34 cellular contexts compared by ENCODE assay signal in genomic region chr1:159985456-159985855, GRCh38. TPM values are rescaled to one million over a fixed set of nuclear protein-coding genes. Genes with fewer than 3 reads are reported as not detected.
"Had no signal": no experiment of that assay in that cellular context is flagged by ENCODE, and none has a peak within 500 bp of the region (broad histone marks: within the 10 kb centered on the region; RNA-seq: fewer than 3 reads in every experiment).

No MANE protein-coding gene starts in this region.

- ATAC-seq: activated naive CD4-positive, alpha-beta T cell treated with anti-CD3 and anti-CD28 coated beads, Interleukin-2, amount 50 U/mL, for 72 hours; activated T-cell treated with anti-CD3 and anti-CD28 coated beads, Interleukin-2, amount 50 U/mL, for 72 hours; gastroesophageal sphincter; WTC11 had no signal

- H3K27ac Mint-ChIP-seq: activated CD4-positive, alpha-beta memory T cell treated with anti-CD3 and anti-CD28 coated beads, Interleukin-2, amount 10 ng/mL, durations not matched to agents 7 days and 5 days; activated CD4-positive, alpha-beta T cell treated with anti-CD3 and anti-CD28 coated beads, Interleukin-2, amount 10 ng/mL, durations not matched to agents 7 days and 5 days; activated naive CD4-positive, alpha-beta T cell treated with anti-CD3 and anti-CD28 coated beads, Interleukin-2, amount 10 ng/mL, durations not matched to agents 7 days and 5 days; activated naive CD4-positive, alpha-beta T cell treated with anti-CD3 and anti-CD28 coated beads, Interleukin-2, amount 50 U/mL, for 72 hours; activated naive CD8-positive, alpha-beta T cell treated with anti-CD3 and anti-CD28 coated beads, Interleukin-2, amount 10 ng/mL, durations not matched to agents 7 days and 5 days; activated T-cell treated with anti-CD3 and anti-CD28 coated beads, Interleukin-2, amount 50 U/mL, for 24 hours; activated T-cell treated with anti-CD3 and anti-CD28 coated beads, Interleukin-2, amount 50 U/mL, for 72 hours; brain; dendritic cell treated with granulocyte-macrophage colony-stimulating factor and Interleukin-4, amounts not matched to agents 40 ng/mL and 50 ng/mL, for 4 days; WTC11 had no signal

- H3K27ac ChIP-seq: ascending aorta, breast epithelium, cardiac muscle cell, coronary artery, dorsolateral prefrontal cortex, esophagus squamous epithelium, gastroesophageal sphincter had no signal

- H3K36me3 Mint-ChIP-seq: activated naive CD4-positive, alpha-beta T cell treated with anti-CD3 and anti-CD28 coated beads, Interleukin-2, amount 10 ng/mL, durations not matched to agents 7 days and 5 days; activated naive CD4-positive, alpha-beta T cell treated with anti-CD3 and anti-CD28 coated beads, Interleukin-2, amount 50 U/mL, for 72 hours; activated naive CD8-positive, alpha-beta T cell treated with anti-CD3 and anti-CD28 coated beads, Interleukin-2, amount 10 ng/mL, durations not matched to agents 7 days and 5 days; brain; WTC11 had no signal

- H3K4me1 ChIP-seq: ascending aorta, breast epithelium, gastroesophageal sphincter had no signal

- DNase-seq: activated CD4-positive, alpha-beta memory T cell treated with anti-CD3 and anti-CD28 coated beads, Interleukin-2, amount 10 ng/mL, durations not matched to agents 7 days and 5 days; activated CD4-positive, alpha-beta T cell treated with anti-CD3 and anti-CD28 coated beads for 1 hour; activated CD4-positive, alpha-beta T cell treated with anti-CD3 and anti-CD28 coated beads for 4 hours; activated CD4-positive, alpha-beta T cell treated with anti-CD3 and anti-CD28 coated beads, Interleukin-2, amount 10 ng/mL, durations not matched to agents 7 days and 5 days; activated CD4-positive, alpha-beta T cell treated with anti-CD3 and anti-CD28 coated beads, Interleukin-2, amount 50 U/mL, for 4 hours; activated CD8-positive, alpha-beta memory T cell treated with anti-CD3 and anti-CD28 coated beads, Interleukin-2, amount 50 U/mL, for 48 hours; activated gamma-delta T cell; activated naive CD4-positive, alpha-beta T cell; activated naive CD4-positive, alpha-beta T cell treated with anti-CD3 and anti-CD28 coated beads, Interleukin-2, amount 10 ng/mL, durations not matched to agents 7 days and 5 days; activated naive CD8-positive, alpha-beta T cell treated with anti-CD3 and anti-CD28 coated beads, Interleukin-2, amount 10 ng/mL, durations not matched to agents 7 days and 5 days; activated T-cell treated with anti-CD3 and anti-CD28 coated beads for 4 hours; activated T-cell treated with anti-CD3 and anti-CD28 coated beads, Interleukin-2, amount 50 U/mL, for 24 hours; activated T-cell treated with anti-CD3 and anti-CD28 coated beads, Interleukin-2, amount 50 U/mL, for 72 hours; central memory CD4-positive, alpha-beta T cell; cerebellar nuclear complex; dorsolateral prefrontal cortex; effector memory CD4-positive, alpha-beta T cell; erythroblast; esophagus squamous epithelium; foreskin melanocyte; T-helper 2 cell had no signal

- H3K9me3 ChIP-seq: ascending aorta, breast epithelium, esophagus squamous epithelium, gastroesophageal sphincter had no signal

- H3K9me3 Mint-ChIP-seq: activated CD4-positive, alpha-beta memory T cell treated with anti-CD3 and anti-CD28 coated beads, Interleukin-2, amount 10 ng/mL, durations not matched to agents 7 days and 5 days; activated CD4-positive, alpha-beta T cell treated with anti-CD3 and anti-CD28 coated beads, Interleukin-2, amount 10 ng/mL, durations not matched to agents 7 days and 5 days; activated naive CD4-positive, alpha-beta T cell treated with anti-CD3 and anti-CD28 coated beads, Interleukin-2, amount 10 ng/mL, durations not matched to agents 7 days and 5 days; activated naive CD4-positive, alpha-beta T cell treated with anti-CD3 and anti-CD28 coated beads, Interleukin-2, amount 50 U/mL, for 72 hours; activated naive CD8-positive, alpha-beta T cell treated with anti-CD3 and anti-CD28 coated beads, Interleukin-2, amount 10 ng/mL, durations not matched to agents 7 days and 5 days; activated T-cell treated with anti-CD3 and anti-CD28 coated beads, Interleukin-2, amount 50 U/mL, for 24 hours; activated T-cell treated with anti-CD3 and anti-CD28 coated beads, Interleukin-2, amount 50 U/mL, for 72 hours; brain; dendritic cell treated with granulocyte-macrophage colony-stimulating factor and Interleukin-4, amounts not matched to agents 40 ng/mL and 50 ng/mL, for 4 days; WTC11 had no signal

- H3K4me3 Mint-ChIP-seq: activated CD4-positive, alpha-beta memory T cell treated with anti-CD3 and anti-CD28 coated beads, Interleukin-2, amount 10 ng/mL, durations not matched to agents 7 days and 5 days; activated CD4-positive, alpha-beta T cell treated with anti-CD3 and anti-CD28 coated beads, Interleukin-2, amount 10 ng/mL, durations not matched to agents 7 days and 5 days; activated naive CD4-positive, alpha-beta T cell treated with anti-CD3 and anti-CD28 coated beads, Interleukin-2, amount 10 ng/mL, durations not matched to agents 7 days and 5 days; activated naive CD8-positive, alpha-beta T cell treated with anti-CD3 and anti-CD28 coated beads, Interleukin-2, amount 10 ng/mL, durations not matched to agents 7 days and 5 days; activated T-cell treated with anti-CD3 and anti-CD28 coated beads, Interleukin-2, amount 50 U/mL, for 24 hours; activated T-cell treated with anti-CD3 and anti-CD28 coated beads, Interleukin-2, amount 50 U/mL, for 72 hours; brain; dendritic cell treated with granulocyte-macrophage colony-stimulating factor and Interleukin-4, amounts not matched to agents 40 ng/mL and 50 ng/mL, for 4 days; WTC11 had no signal

- H3K4me1 Mint-ChIP-seq: activated CD4-positive, alpha-beta memory T cell treated with anti-CD3 and anti-CD28 coated beads, Interleukin-2, amount 10 ng/mL, durations not matched to agents 7 days and 5 days; activated CD4-positive, alpha-beta T cell treated with anti-CD3 and anti-CD28 coated beads, Interleukin-2, amount 10 ng/mL, durations not matched to agents 7 days and 5 days; activated naive CD4-positive, alpha-beta T cell treated with anti-CD3 and anti-CD28 coated beads, Interleukin-2, amount 10 ng/mL, durations not matched to agents 7 days and 5 days; activated naive CD8-positive, alpha-beta T cell treated with anti-CD3 and anti-CD28 coated beads, Interleukin-2, amount 10 ng/mL, durations not matched to agents 7 days and 5 days; brain had no signal

- H3K36me3 ChIP-seq: ascending aorta, breast epithelium, cardiac muscle cell, gastroesophageal sphincter had no signal

- H3K27me3 ChIP-seq: ascending aorta, breast epithelium had no signal

- H3K4me3 ChIP-seq: ascending aorta, breast epithelium, cardiac muscle cell, coronary artery, dorsolateral prefrontal cortex, esophagus squamous epithelium, gastroesophageal sphincter had no signal

RNA-seq across cellular contexts. Expression of gene SLAMF9, which starts 31.4 kb away (rescaled TPM):
- total RNA-seq: activated CD4-positive, alpha-beta memory T cell treated with anti-CD3 and anti-CD28 coated beads, Interleukin-2, amount 10 ng/mL, durations not matched to agents 7 days and 5 days; activated CD4-positive, alpha-beta T cell treated with anti-CD3 and anti-CD28 coated beads, Interleukin-2, amount 10 ng/mL, durations not matched to agents 7 days and 5 days; activated naive CD4-positive, alpha-beta T cell treated with anti-CD3 and anti-CD28 coated beads, Interleukin-2, amount 50 U/mL, for 72 hours; activated naive CD8-positive, alpha-beta T cell treated with anti-CD3 and anti-CD28 coated beads, Interleukin-2, amount 10 ng/mL, durations not matched to agents 7 days and 5 days; activated T-cell treated with anti-CD3 and anti-CD28 coated beads, Interleukin-2, amount 50 U/mL, for 72 hours; ascending aorta; breast epithelium; cardiac muscle cell; fibroblast of lung; fibroblast of villous mesenchyme; gastroesophageal sphincter; glomerular endothelial cell; T-helper 1 cell treated with Interleukin-12 subunit alpha and Interleukin-12 subunit beta and Interleukin-4 antibody, amounts not matched to agents 30 ng/mL and 1 ng/mL, for 36 hours; WTC11 had no signal

RNA-seq across cellular contexts. Expression of gene IGSF9, which starts 40.0 kb away (rescaled TPM):
- total RNA-seq: activated CD4-positive, alpha-beta memory T cell treated with anti-CD3 and anti-CD28 coated beads, Interleukin-2, amount 10 ng/mL, durations not matched to agents 7 days and 5 days; activated CD4-positive, alpha-beta T cell treated with anti-CD3 and anti-CD28 coated beads, Interleukin-2, amount 10 ng/mL, durations not matched to agents 7 days and 5 days; activated naive CD4-positive, alpha-beta T cell treated with anti-CD3 and anti-CD28 coated beads, Interleukin-2, amount 50 U/mL, for 72 hours; activated naive CD8-positive, alpha-beta T cell treated with anti-CD3 and anti-CD28 coated beads, Interleukin-2, amount 10 ng/mL, durations not matched to agents 7 days and 5 days; fibroblast of villous mesenchyme; T-helper 1 cell treated with Interleukin-12 subunit alpha and Interleukin-12 subunit beta and Interleukin-4 antibody, amounts not matched to agents 30 ng/mL and 1 ng/mL, for 36 hours had no signal
